ENCODE assay signal across 16 cellular contexts in genomic region chr7:117689421-117689820, GRCh38.
A peak's percentile ranks its signal among the peaks of the same experiment; 100 is the strongest.
DNase-seq lines count a peak whose midpoint lies in the region; ATAC-seq and TF ChIP-seq lines count a peak whose summit lies in the region.
"Had no signal": no experiment of that assay in that cellular context is flagged by ENCODE, and none has a peak within 500 bp of the region (broad histone marks: within the 10 kb centered on the region; RNA-seq: fewer than 3 reads in every experiment).

No MANE protein-coding gene starts in this region.

- peak overlapping the region; percentile 38; the same call in 1 of the 2 replicates for H2AFZ ChIP-seq in GM23338
- H2AFZ ChIP-seq: GM23248 had no signal

- no peaks in the 10 kb centered on the region for H3K9me3 ChIP-seq in esophagus squamous epithelium
- H3K9me3 ChIP-seq: HAP-1 had no signal

- H3K9me2 ChIP-seq in GM23338 (ENCODE audit: insufficient read depth), result 0 out of 2 replicates have a peak, but pooled peaks cover 2% of the 10 kb centered on the region

- no peak overlapping the region for H3K4me2 ChIP-seq in GM23338

- H3K4me1 Mint-ChIP-seq in GM23338, result peaks cover 3% of the 10 kb centered on the region
- peaks cover 14% of the 10 kb centered on the region for H3K4me1 Mint-ChIP-seq in nephron progenitor cell
- H3K4me1 Mint-ChIP-seq in endothelial cell (ENCODE audit: unreplicated experiment), result peaks cover 4% of the 10 kb centered on the region
- H3K4me1 Mint-ChIP-seq: B cell, IgD-negative memory B cell had no signal

- H3F3A ChIP-seq in GM23338 (replicated peaks; ENCODE audit: low read depth), result no peaks in the 10 kb centered on the region

- DNase-seq in GM23338 (ENCODE audit: low spot score) (no peak), esophagus squamous epithelium (lab: John Stamatoyannopoulos, UW) (no peak), nephron progenitor cell (no peak), anterior cingulate cortex (lab: John Stamatoyannopoulos, UW) (no peak), endothelial cell (ENCODE audit: low spot score) (no peak), GM13976 (ENCODE audit: low spot score) (no peak), dedifferentiated amniotic fluid mesenchymal stem cell (ENCODE audit: extremely low spot score) (no peak)
- DNase-seq: C1 segment of cervical spinal cord; CD4-positive, alpha-beta T cell; DMS79; EL; GDM1; GM23248 had no signal

- H3K4me1 ChIP-seq in GM23338 (ENCODE audit: insufficient read depth) (no peaks in the 10 kb centered on the region), esophagus squamous epithelium (peaks cover 0 to 57% (median 0%) of the 10 kb centered on the region in 3 donors)
- H3K4me1 ChIP-seq: HAP-1 had no signal

- H3K36me3 ChIP-seq in GM23338 (ENCODE audit: insufficient read depth) (no peaks in the 10 kb centered on the region), esophagus squamous epithelium (no peaks in the 10 kb centered on the region)
- H3K36me3 ChIP-seq: HAP-1 had no signal

- no peak overlapping the region for H3K4me3 Mint-ChIP-seq in GM23338
- H3K4me3 Mint-ChIP-seq in nephron progenitor cell, result no peak overlapping the region
- no peak overlapping the region for H3K4me3 Mint-ChIP-seq in endothelial cell (ENCODE audit: unreplicated experiment)
- H3K4me3 Mint-ChIP-seq: B cell; CD4-positive, alpha-beta T cell; IgD-negative memory B cell had no signal

- no peak overlapping the region for H3K4me3 ChIP-seq in GM23338
- no peak overlapping the region for H3K4me3 ChIP-seq in esophagus squamous epithelium
- H3K4me3 ChIP-seq: GM23248, HAP-1 had no signal

- H3K27me3 Mint-ChIP-seq in GM23338 (ENCODE audit: insufficient read depth, low read depth, poor library complexity) (no peaks in the 10 kb centered on the region), nephron progenitor cell (ENCODE audit: low read depth, poor library complexity) (no peaks in the 10 kb centered on the region), endothelial cell (ENCODE audit: unreplicated experiment) (no peaks in the 10 kb centered on the region)
- H3K27me3 Mint-ChIP-seq: B cell, IgD-negative memory B cell had no signal

- no peaks in the 10 kb centered on the region for H4K20me1 ChIP-seq in GM23338 (replicated peaks; ENCODE audit: insufficient read depth)

- H3K27me3 ChIP-seq in GM23338 (ENCODE audit: insufficient read depth) (no peaks in the 10 kb centered on the region), esophagus squamous epithelium (no peaks in the 10 kb centered on the region)

- TF ChIP-seq CTCF in GM23338 (conservative IDR thresholded peaks at IDR 0.05; ENCODE audit: low read depth in 2 of 2) (no peak), esophagus squamous epithelium (IDR thresholded peaks at IDR 0.05) (no peak), nephron progenitor cell (IDR thresholded peaks at IDR 0.05) (no peak), endothelial cell (IDR thresholded peaks at IDR 0.05; ENCODE audit: unreplicated experiment) (no peak), GM13976 (IDR thresholded peaks at IDR 0.05; ENCODE audit: borderline replicate concordance, control extremely low read depth, extremely low read depth, insufficient read depth, missing control alignments) (no peak)

- no peak for TF ChIP-seq POLR2A in esophagus squamous epithelium (IDR thresholded peaks at IDR 0.05)

- in situ Hi-C loops in GM13976 (cut with MboI; ENCODE audit: low sequenced_read_pairs, unreplicated experiment), result no loop called here

- no peak overlapping the region for H3K27ac Mint-ChIP-seq in GM23338
- peak overlapping the region; percentile 20 for H3K27ac Mint-ChIP-seq in nephron progenitor cell
- no peak overlapping the region for H3K27ac Mint-ChIP-seq in endothelial cell (ENCODE audit: unreplicated experiment)
- H3K27ac Mint-ChIP-seq: B cell; CD4-positive, alpha-beta T cell; IgD-negative memory B cell had no signal

- H3K27ac ChIP-seq in GM23338 (ENCODE audit: low read depth) (no peak overlapping the region), esophagus squamous epithelium (peak overlapping the region in 3 of 4 donors; percentile 14 to 76 (median 55))
- H3K27ac ChIP-seq: GM23248 had no signal

- no peak for ATAC-seq in GM23338

- no peaks in the 10 kb centered on the region for H3K9me3 Mint-ChIP-seq in GM23338
- no peaks in the 10 kb centered on the region for H3K9me3 Mint-ChIP-seq in nephron progenitor cell
- H3K9me3 Mint-ChIP-seq in endothelial cell (ENCODE audit: unreplicated experiment), result no peaks in the 10 kb centered on the region
- H3K9me3 Mint-ChIP-seq: CD4-positive, alpha-beta T cell had no signal

- no peaks in the 10 kb centered on the region for H3K79me2 ChIP-seq in GM23338 (replicated peaks; ENCODE audit: insufficient read depth)

- H3K36me3 Mint-ChIP-seq in GM23338 (ENCODE audit: low read depth) (no peaks in the 10 kb centered on the region), nephron progenitor cell (ENCODE audit: low read depth) (no peaks in the 10 kb centered on the region), endothelial cell (ENCODE audit: low read depth, unreplicated experiment) (no peaks in the 10 kb centered on the region)
- H3K36me3 Mint-ChIP-seq: IgD-negative memory B cell had no signal

- intact Hi-C loops in esophagus squamous epithelium (cut with DNase I), result no loop called here

TF ChIP-seq in GM23338, 12 proteins besides CTCF, POLR2A, EP300 and RAD21 (continues in another document):
- TF ChIP-seq EZH2 (IDR thresholded peaks at IDR 0.05; ENCODE audit: low read depth, unreplicated experiment) (no peak), POLR2AphosphoS5 (IDR thresholded peaks at IDR 0.05; ENCODE audit: low read depth) (no peak), JUNB (IDR thresholded peaks at IDR 0.05; ENCODE audit: unreplicated experiment) (no peak), REST (IDR thresholded peaks at IDR 0.05; ENCODE audit: unreplicated experiment) (no peak)
